Comparison of ENCODE assay signal across 9 cellular contexts in genomic region chr5:40154194-40154593, GRCh38.
"Had no signal": no experiment of that assay in that cellular context is flagged by ENCODE, and none has a peak within 500 bp of the region (broad histone marks: within the 10 kb centered on the region; RNA-seq: fewer than 3 reads in every experiment).

No MANE protein-coding gene starts in this region.

- H3K4me2 ChIP-seq: GM23338 had no signal

- H3K9ac ChIP-seq: GM23248 had no signal

- DNase-seq: GOT3, H7, H9, HCEC 1CT, HFFc6 had no signal

- H3K36me3 ChIP-seq: HAP-1 had no signal

- H2AFZ ChIP-seq: GM23248, GM23338 had no signal

- H3K4me3 ChIP-seq: GM23248, GM23338, HAP-1 had no signal

- FAIRE-seq: H1 had no signal

- H3K9me3 ChIP-seq: HAP-1 had no signal

- H3K4me3 Mint-ChIP-seq: GM23338, H9, HFFc6 had no signal

- H3K27ac Mint-ChIP-seq: GM23338, H9, HFFc6 had no signal

- H3K9me3 Mint-ChIP-seq: GM23338, HFFc6 had no signal

- H3K27ac ChIP-seq: GM23248 had no signal
